Comparison of ENCODE assay signal across 16 cellular contexts in genomic region chr12:57049047-57049446, GRCh38. TPM values are rescaled to one million over a fixed set of nuclear protein-coding genes. Genes with fewer than 3 reads are reported as not detected.
"Had no signal": no experiment of that assay in that cellular context is flagged by ENCODE, and none has a peak within 500 bp of the region (broad histone marks: within the 10 kb centered on the region; RNA-seq: fewer than 3 reads in every experiment).

No MANE protein-coding gene starts in this region.

- H3K9me3 Mint-ChIP-seq: activated T-helper 1 cell treated with anti-CD3 and anti-CD28 coated beads, Interleukin-12 subunit alpha, Interleukin-12 subunit beta, Interleukin-2, Interleukin-4 antibody, amounts not matched to agents 30 ng/mL and 10 ng/mL and 1 ng/mL, durations not matched to agents 14 hours and 24 hours and 36 hours; immature natural killer cell; T-helper 1 cell treated with Interleukin-12 subunit alpha and Interleukin-12 subunit beta and Interleukin-4 antibody, amounts not matched to agents 30 μg/mL and 1 μg/mL, for 36 hours had no signal

- H3K27me3 ChIP-seq: esophagus muscularis mucosa, tibial nerve had no signal

- H3K4me1 Mint-ChIP-seq: nephron progenitor cell, WTC11 had no signal

- H3K36me3 ChIP-seq: esophagus muscularis mucosa, tibial nerve had no signal

- H3K4me3 ChIP-seq: esophagus muscularis mucosa had no signal

- H3K27ac Mint-ChIP-seq: activated CD4-positive, alpha-beta T cell treated with anti-CD3 and anti-CD28 coated beads, Interleukin-2, amount 10 ng/mL, durations not matched to agents 24 days and 14 days; activated T-helper 1 cell treated with anti-CD3 and anti-CD28 coated beads, Interleukin-12 subunit alpha, Interleukin-12 subunit beta, Interleukin-2, Interleukin-4 antibody, amounts not matched to agents 30 ng/mL and 10 ng/mL and 1 ng/mL, durations not matched to agents 14 hours and 24 hours and 36 hours; immature natural killer cell; nephron progenitor cell; T-helper 1 cell treated with Interleukin-12 subunit alpha and Interleukin-12 subunit beta and Interleukin-4 antibody, amounts not matched to agents 30 μg/mL and 1 μg/mL, for 36 hours; WTC11 had no signal

- H3K4me3 Mint-ChIP-seq: activated T-helper 1 cell treated with anti-CD3 and anti-CD28 coated beads, Interleukin-12 subunit alpha, Interleukin-12 subunit beta, Interleukin-2, Interleukin-4 antibody, amounts not matched to agents 30 ng/mL and 10 ng/mL and 1 ng/mL, durations not matched to agents 14 hours and 24 hours and 36 hours; immature natural killer cell; nephron progenitor cell; T-helper 1 cell treated with Interleukin-12 subunit alpha and Interleukin-12 subunit beta and Interleukin-4 antibody, amounts not matched to agents 30 μg/mL and 1 μg/mL, for 36 hours; WTC11 had no signal

- H3K4me1 ChIP-seq: esophagus muscularis mucosa had no signal

- H3K9me3 ChIP-seq: esophagus muscularis mucosa, tibial nerve had no signal

- DNase-seq: activated CD4-positive, alpha-beta T cell treated with anti-CD3 and anti-CD28 coated beads, Interleukin-2, amount 10 ng/mL, durations not matched to agents 24 days and 14 days; activated naive CD4-positive, alpha-beta T cell treated with Interleukin-2 at 50 U/mL for 16 hours; central memory CD4-positive, alpha-beta T cell; glutamatergic neuron; immature natural killer cell had no signal

- H3K27me3 Mint-ChIP-seq: activated CD4-positive, alpha-beta T cell treated with anti-CD3 and anti-CD28 coated beads, Interleukin-2, amount 10 ng/mL, durations not matched to agents 24 days and 14 days had no signal

RNA-seq across cellular contexts. Expression of gene MYO1A, which starts 0.9 kb away (rescaled TPM):
- total RNA-seq: dermis blood vessel endothelial cell, lung microvascular endothelial cell, osteocyte, renal cortical epithelial cell had no signal

RNA-seq across cellular contexts. Expression of gene TAC3, which starts 32.7 kb away (rescaled TPM):
- total RNA-seq: activated CD4-positive, alpha-beta T cell treated with anti-CD3 and anti-CD28 coated beads, Interleukin-2, amount 10 ng/mL, durations not matched to agents 24 days and 14 days; dermis blood vessel endothelial cell; esophagus muscularis mucosa; lung microvascular endothelial cell; osteocyte; renal cortical epithelial cell; subcutaneous adipose tissue; tibial nerve had no signal
